Comparison of ENCODE assay signal across 15 cellular contexts in the genomic region with DNA sequence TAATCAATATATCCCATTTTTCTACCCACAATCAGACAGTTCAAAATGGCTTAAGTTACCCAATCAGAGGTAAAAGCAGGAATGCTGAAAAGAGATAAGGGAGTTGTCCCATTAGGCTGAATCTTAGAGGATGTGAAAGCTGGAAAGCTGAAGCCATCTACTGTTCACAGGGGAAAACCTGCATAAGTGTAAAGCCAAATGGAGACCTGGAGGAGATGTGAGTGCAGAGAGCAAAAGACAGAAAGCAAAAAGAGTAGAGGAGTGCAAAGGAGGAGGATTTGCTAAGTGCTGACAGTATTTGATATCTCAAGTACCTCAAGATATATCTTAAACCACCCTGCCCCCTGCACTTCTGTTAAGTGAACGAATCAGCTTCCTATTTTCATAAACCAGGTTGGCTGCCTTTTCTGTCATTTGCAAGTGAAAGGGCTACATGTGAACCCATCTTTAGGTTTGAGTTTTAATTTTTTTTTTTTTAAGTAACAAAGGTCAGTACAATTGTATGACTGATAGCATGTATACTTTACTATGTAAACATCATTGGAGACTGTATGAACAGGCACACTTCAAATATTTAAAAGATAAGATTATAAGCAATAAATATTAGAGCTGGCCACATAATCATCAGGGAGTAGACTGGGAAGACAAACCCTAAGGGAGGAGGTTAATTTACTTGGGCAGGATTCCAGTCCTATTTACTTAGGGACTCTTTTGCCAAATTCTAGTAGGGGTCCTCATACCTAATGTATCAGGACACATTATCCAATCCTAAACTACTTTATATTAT. TPM values are rescaled to one million over a fixed set of nuclear protein-coding genes. Genes with fewer than 3 reads are reported as not detected.
DNase-seq lines count a peak whose midpoint lies in the region; ATAC-seq, FAIRE-seq and TF ChIP-seq lines count a peak whose summit lies in the region.
"Had no signal": no experiment of that assay in that cellular context is flagged by ENCODE, and none has a peak within 500 bp of the region (broad histone marks: within the 10 kb centered on the region; RNA-seq: fewer than 3 reads in every experiment).

No MANE protein-coding gene starts in this region.

- POLR2A ChIA-PET in HCT116 (lab: Charles Lee): no interaction called here
- POLR2A ChIA-PET in GM12878 (lab: Charles Lee): no interaction called here

- TF ChIP-seq RAD21 in HCT116 (IDR thresholded peaks at IDR 0.05; ENCODE audit: low read depth) (peak; percentile 19; the same call in 1 of the 2 replicates), GM12878 (IDR thresholded peaks at IDR 0.05; ENCODE audit: insufficient read depth, low read depth, low read length) (peak; percentile 29; the same call in 1 of the 2 replicates)

- TF ChIP-seq EP300 in GM12878 (IDR thresholded peaks at IDR 0.05; ENCODE audit: borderline replicate concordance in 1 of 2, control insufficient read depth in 1 of 2, low read depth in 2 of 2, low read length in 2 of 2): no peak

- intact Hi-C loops in HCT116 (cut with micrococcal nuclease) (no loop called here), GM12878 (cut with micrococcal nuclease; ENCODE audit: unreplicated experiment) (no loop called here)

- no peak overlapping the region for H3K18ac ChIP-seq in mesendoderm (ENCODE audit: low read length)

- no TSS peak for BruUV-seq in HCT116 (replicated peaks; lab: Mats Ljungman, UMichigan)
- BruUV-seq in GM12878 (replicated peaks; lab: Mats Ljungman, UMichigan): no TSS peak

- no peak overlapping the region for H3K56ac ChIP-seq in mesendoderm (ENCODE audit: low read length)

- H3K4ac ChIP-seq in mesendoderm (ENCODE audit: low read depth, low read length): no peak overlapping the region

- H4K8ac ChIP-seq in mesendoderm (ENCODE audit: low read depth, low read length): no peak overlapping the region

- no peak overlapping the region for H2BK5ac ChIP-seq in mesendoderm (ENCODE audit: low read length)

- DNase-seq in HCT116 (ENCODE audit: low read depth, low spot score) (no peak), SK-MEL-5 (ENCODE audit: low read depth, low spot score) (peak; percentile 32), GM12878 (ENCODE audit: low read depth, low spot score) (no peak), mesendoderm (peak; percentile 57), COLO829 (ENCODE audit: low spot score) (no peak)
- no peak for DNase-seq in stimulated activated CD4-positive, alpha-beta T cell treated with anti-CD3 and anti-CD28 coated beads, Interleukin-15, amount 100 ng/mL, for 24 hours
- DNase-seq: BE2C; CD4-positive, alpha-beta memory T cell; GF-D8; HCEC 1CT; NCI-H1436; NCI-H2029; NCI-H510A; NCI-H774 had no signal

- RAD21 ChIA-PET in HCT116 (lab: Charles Lee; ENCODE audit: low non-redundant PET in 1 of 2, low total read pairs in 2 of 2, uncharacterized antibody in 2 of 2, unreplicated experiment in 2 of 2): no interaction called here
- RAD21 ChIA-PET in GM12878 (lab: Charles Lee; ENCODE audit: unreplicated experiment): no interaction called here

- TF ChIP-seq POLR2A in HCT116 (IDR thresholded peaks at IDR 0.05; ENCODE audit: borderline replicate concordance, extremely low read depth, insufficient read depth, insufficient read length) (no peak), GM12878 (IDR thresholded peaks at IDR 0.05; ENCODE audit: low read depth, low read length) (no peak)

- H2AFZ ChIP-seq in HCT116 (ENCODE audit: low read depth, low read length, poor library complexity, severe bottlenecking) (no peak overlapping the region), GM12878 (ENCODE audit: control insufficient read depth, low read depth, low read length) (peak overlapping the region; percentile 23; the same call in 1 of the 2 replicates)

- H3K79me2 ChIP-seq in HCT116 (ENCODE audit: insufficient read depth, low read length) (no peaks in the 10 kb centered on the region), GM12878 (ENCODE audit: control insufficient read depth, insufficient read depth, low read length) (no peaks in the 10 kb centered on the region), mesendoderm (ENCODE audit: control insufficient read depth, insufficient read depth, low read length) (no peaks in the 10 kb centered on the region)

- no peaks in the 10 kb centered on the region for H3K79me1 ChIP-seq in mesendoderm (ENCODE audit: low read length)

- H3K4me3 ChIP-seq in HCT116 (replicated peaks in 1 of 2; ENCODE audit: low read depth in 1 of 2, low read length in 2 of 2) (no peak overlapping the region), GM12878 (no peak overlapping the region), mesendoderm (ENCODE audit: low read length) (no peak overlapping the region)

- H2BK120ac ChIP-seq in mesendoderm (ENCODE audit: low read depth, low read length): no peak overlapping the region

- H3K23ac ChIP-seq in mesendoderm (ENCODE audit: low read length): no peak overlapping the region

- no peaks in the 10 kb centered on the region for H3K9me3 ChIP-seq in HCT116 (ENCODE audit: control insufficient read depth in 1 of 2, insufficient read depth in 1 of 2, low read depth in 1 of 2, low read length in 2 of 2)
- no peaks in the 10 kb centered on the region; the same call in 2 of the 3 replicates for H3K9me3 ChIP-seq in GM12878 (replicated peaks; ENCODE audit: control insufficient read depth, insufficient read depth, low read length)
- H3K9me3 ChIP-seq: BE2C had no signal

- SMC1A ChIA-PET in GM12878 (lab: Charles Lee; ENCODE audit: uncharacterized antibody, unreplicated experiment): interaction anchor here (0.6 kb wide), 1 partner anchor 52 kb away, joined by 3 read pairs; no protein-coding TSS in a partner anchor

- CTCF ChIA-PET in HCT116 (lab: Charles Lee): interaction anchor here (0.7 kb wide), 1 partner anchor 26 kb away, joined by 3 read pairs; no protein-coding TSS in a partner anchor
- CTCF ChIA-PET in GM12878 (lab: Yijun Ruan, JAX): interaction anchor here (0.7 kb wide), 1 partner anchor 910 kb away, joined by 4 read pairs; no protein-coding TSS in a partner anchor

- no peak overlapping the region for H3K4me2 ChIP-seq in HCT116 (ENCODE audit: low read length)
- H3K4me2 ChIP-seq in GM12878 (ENCODE audit: control insufficient read depth, insufficient read depth): no peak overlapping the region
- no peak overlapping the region for H3K4me2 ChIP-seq in mesendoderm (ENCODE audit: low read length)

- TF ChIP-seq CTCF in HCT116 (IDR thresholded peaks at IDR 0.05 in 2 of 3, conservative IDR thresholded peaks at IDR 0.05 in 1 of 3; ENCODE audit: borderline replicate concordance in 1 of 3, insufficient read depth in 1 of 3, low read depth in 2 of 3, low read length in 2 of 3): no peak
- no peak for TF ChIP-seq CTCF in GM12878 (IDR thresholded peaks at IDR 0.05 in 2 of 3, conservative IDR thresholded peaks at IDR 0.05 in 1 of 3; ENCODE audit: control insufficient read depth in 2 of 3, extremely low read depth in 1 of 3, insufficient read depth in 1 of 3, low read depth in 3 of 3, low read length in 3 of 3)

- H2AK5ac ChIP-seq in mesendoderm (ENCODE audit: low read length): no peak overlapping the region

- no peaks in the 10 kb centered on the region for H3K36me3 ChIP-seq in HCT116 (ENCODE audit: control insufficient read depth in 1 of 2, insufficient read depth in 2 of 2, low read length in 2 of 2)
- H3K36me3 ChIP-seq in GM12878 (ENCODE audit: control insufficient read depth in 2 of 2, insufficient read depth in 2 of 2, low read length in 1 of 2): no peaks in the 10 kb centered on the region
- H3K36me3 ChIP-seq in mesendoderm (ENCODE audit: control insufficient read depth, insufficient read depth, low read length): no peaks in the 10 kb centered on the region
- H3K36me3 ChIP-seq: BE2C had no signal

- no peaks in the 10 kb centered on the region for H3K9me2 ChIP-seq in HCT116 (ENCODE audit: insufficient read depth)

- H3K27me3 ChIP-seq in HCT116 (ENCODE audit: insufficient read depth, low read length) (no peaks in the 10 kb centered on the region), GM12878 (replicated peaks in 1 of 2; ENCODE audit: control insufficient read depth in 2 of 2, insufficient read depth in 2 of 2, low read length in 1 of 2) (no peaks in the 10 kb centered on the region), mesendoderm (ENCODE audit: insufficient read depth, low read length, poor library complexity) (no peaks in the 10 kb centered on the region)
- H3K27me3 ChIP-seq: BE2C had no signal

- H4K20me1 ChIP-seq in HCT116 (ENCODE audit: insufficient read depth): no peaks in the 10 kb centered on the region
- no peaks in the 10 kb centered on the region for H4K20me1 ChIP-seq in GM12878 (ENCODE audit: control insufficient read depth, insufficient read depth)

- in situ Hi-C loops in SK-MEL-5 (cut with HindIII; ENCODE audit: low pct_unique_long_range_greater_than_20kb, low sequenced_read_pairs) (no loop called here), GM12878 (cut with MboI) (no loop called here)

- H3K9ac ChIP-seq in HCT116 (ENCODE audit: low read length): no peak overlapping the region
- H3K9ac ChIP-seq in GM12878 (ENCODE audit: control insufficient read depth, insufficient read depth, low read length): no peak overlapping the region
- H3K9ac ChIP-seq in mesendoderm (ENCODE audit: low read length): no peak overlapping the region

- no peak for ATAC-seq in HCT116
- ATAC-seq in GM12878: no peak
- ATAC-seq in GM18498 (IDR thresholded peaks at IDR 0.05; ENCODE audit: unreplicated experiment): no peak

- H3K4me1 ChIP-seq in HCT116 (ENCODE audit: control insufficient read depth in 1 of 2, insufficient read depth in 2 of 2, low read length in 2 of 2) (no peaks in the 10 kb centered on the region), GM12878 (ENCODE audit: control insufficient read depth, insufficient read depth, low read length) (0 out of 2 replicates have a peak, but pooled peaks cover 1% of the 10 kb centered on the region), mesendoderm (ENCODE audit: control insufficient read depth, low read depth, low read length) (no peaks in the 10 kb centered on the region)
- H3K4me1 ChIP-seq: BE2C had no signal

- H4K5ac ChIP-seq in mesendoderm (ENCODE audit: low read length): no peak overlapping the region

- H3K27ac ChIP-seq in HCT116 (ENCODE audit: low read depth, low read length) (no peak overlapping the region), GM12878 (ENCODE audit: control insufficient read depth, insufficient read depth) (no peak overlapping the region), mesendoderm (ENCODE audit: low read depth, low read length) (no peak overlapping the region)

- WGBS in GM12878 (ENCODE audit: insufficient coverage, insufficient replicate concordance, low lambda C conversion rate, missing lambda C conversion rate): 67% methylated on average over 1 of the region's 1 CpG
- WGBS in mesendoderm (ENCODE audit: extremely low coverage, insufficient coverage, low lambda C conversion rate): no CpG with 5 or more reads among the region's 1 CpG

- no peak overlapping the region for H2BK15ac ChIP-seq in mesendoderm (replicated peaks; ENCODE audit: low read depth)

- FAIRE-seq in GM12878 (lab: Jason Lieb, UNC): no peak

RNA-seq across cellular contexts. Expression of gene P2RY1, which starts 22.8 kb away (rescaled TPM):
- total RNA-seq in HCT116 (2021; ENCODE audit: unreplicated experiment) (1.7 TPM), GM12878 (2014; rRNA removed) (3.3 and 4.2 TPM in 2 replicates), GM12878 (2014; rRNA removed; fragmentation: Illumina TruSeq; extraction: Trizol) (3.1 and 3.4 TPM in 2 replicates), GM12878 (2021) (3.1 and 3.3 TPM in 2 replicates)
- 0.36 and 0.64 TPM in 2 replicates for polyA plus RNA-seq in HCT116 (2012)
- 3.6 and 4.8 TPM in 2 replicates for total RNA-seq in SK-MEL-5 (2014; rRNA removed; shearing (Covaris generic))
- polyA plus RNA-seq in SK-MEL-5 (2015; cell fraction: cytosol; rRNA removed): 4.5 and 5.4 TPM in 2 replicates
- 12.3 and 12.7 TPM in 2 replicates for polyA plus RNA-seq in SK-MEL-5 (2015; cell fraction: nucleus; rRNA removed)
- 0.92 and 0.93 TPM in 2 replicates for total RNA-seq in GM12878 (2013; cell fraction: nucleolus; rRNA removed)
- polyA plus RNA-seq in GM12878 (2011; ENCODE audit: low read depth): 0.87 TPM
- polyA plus RNA-seq in GM12878 (2011; rRNA removed) (0.01 TPM in 2 replicates), GM12878 (2014; fragmentation: Illumina TruSeq; extraction: Trizol) (2.4 and 3.1 TPM in 2 replicates), GM12878 (2014; fragmentation: Nextera tagmentation; extraction: Ambion mirVana) (under 1 TPM; 0.58 to 0.66 TPM), GM12878 (2014; rRNA removed) (1.9 and 2.3 TPM in 2 replicates), GM12878 (2016; fragmentation: Nextera tagmentation; extraction: Ambion mirVana) (1 to 10 TPM; 1.1 to 1.4 TPM)
- polyA plus RNA-seq in GM12878 (2011; cell fraction: cytosol; rRNA removed): 0.02 TPM in 1 of 2 replicates, not detected in the other
- polyA plus RNA-seq in GM12878 (2011; cell fraction: nucleus; rRNA removed): 0.04 TPM in 2 replicates
- 2.0 and 2.2 TPM in 2 replicates for polyA plus RNA-seq in GM12878 (2012)
- polyA minus RNA-seq in GM12878 (2011; rRNA and poly(A)+ RNA removed): under 0.01 TPM in 1 of 2 replicates, not detected in the other
- not detected in 2 replicates for polyA minus RNA-seq in GM12878 (2011; cell fraction: cytosol; rRNA and poly(A)+ RNA removed)
- polyA minus RNA-seq in GM12878 (2011; cell fraction: nucleus; rRNA and poly(A)+ RNA removed): 0.10 and 0.12 TPM in 2 replicates
- 12.5 TPM for polyA plus RNA-seq in mesendoderm (2013, experiment 1 of 2)
- 12.2 TPM for polyA plus RNA-seq in mesendoderm (2013, experiment 2 of 2)
- polyA plus RNA-seq: CD4-positive, alpha-beta memory T cell had no signal

Comparison
In these comparisons a context has a peak if more than half of its experiments do, and no peak if none do; other contexts are left out.
1. DNase-seq: peak in SK-MEL-5 (single experiment) and mesendoderm (single experiment); none in HCT116 (single experiment), GM12878 (single experiment), stimulated activated CD4-positive, alpha-beta T cell treated with anti-CD3 and anti-CD28 coated beads, Interleukin-15, amount 100 ng/mL, for 24 hours (single experiment) and COLO829 (single experiment).
2. Of the 18 proteins assayed by ChIP-seq in both GM12878 and HCT116: peak only in GM12878: none; only in HCT116: none; in both: RAD21; in neither: 17.